Comparison of ENCODE assay signal across 15 cellular contexts in the genomic region with DNA sequence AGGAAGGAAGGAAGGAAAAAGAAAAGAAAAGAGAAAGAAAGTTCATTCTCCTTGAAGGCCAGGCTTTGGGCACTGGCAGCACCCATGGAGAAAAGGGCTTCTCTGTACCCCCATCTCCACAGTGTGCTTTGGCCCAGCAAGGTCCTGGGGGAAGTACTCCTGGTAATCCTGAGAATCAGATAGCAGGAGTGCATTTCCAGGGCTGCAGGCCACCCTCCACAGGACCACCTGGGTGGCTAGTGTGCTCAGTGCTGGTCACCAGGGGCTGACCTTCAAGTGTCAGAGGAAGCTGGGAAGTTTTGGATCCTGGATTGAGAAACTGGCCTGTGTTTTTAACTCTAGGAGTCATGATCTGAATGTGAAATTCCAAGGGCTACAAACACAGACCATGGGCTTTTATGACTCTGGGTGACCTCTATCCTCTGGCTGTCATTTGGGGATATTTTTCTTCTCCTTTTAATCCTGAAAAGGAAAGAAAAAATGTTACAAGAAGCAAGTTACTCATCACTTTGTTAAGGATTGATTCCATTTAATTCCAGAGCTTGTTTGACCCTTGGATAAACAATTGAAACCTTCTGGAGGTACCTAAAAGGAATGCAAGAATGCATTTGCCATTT. TPM values are rescaled to one million over a fixed set of nuclear protein-coding genes. Genes with fewer than 3 reads are reported as not detected.
A peak's percentile ranks its signal among the peaks of the same experiment; 100 is the strongest.
DNase-seq lines count a peak whose midpoint lies in the region; ATAC-seq and TF ChIP-seq lines count a peak whose summit lies in the region.
"Had no signal": no experiment of that assay in that cellular context is flagged by ENCODE, and none has a peak within 500 bp of the region (broad histone marks: within the 10 kb centered on the region; RNA-seq: fewer than 3 reads in every experiment).

No MANE protein-coding gene starts in this region.

- no peak for TF ChIP-seq POLR2A in suprapubic skin (IDR thresholded peaks at IDR 0.05)

- TF ChIP-seq EP300 in suprapubic skin (IDR thresholded peaks at IDR 0.05), result no peak

- TF ChIP-seq CTCF in HEK293 (tag by site-specific recombination; IDR thresholded peaks at IDR 0.05) (no peak), suprapubic skin (IDR thresholded peaks at IDR 0.05) (no peak)

- POLR2A ChIA-PET in HEK293 (lab: Yijun Ruan, JAX), result no interaction called here

- ATAC-seq in HG03439 (IDR thresholded peaks at IDR 0.05; ENCODE audit: unreplicated experiment) (no peak), GM18858 (IDR thresholded peaks at IDR 0.05; ENCODE audit: unreplicated experiment) (no peak)
- ATAC-seq: esophagus mucosa, GM23338, natural killer cell, T-cell had no signal

- DNase-seq in amniotic epithelial cell (ENCODE audit: low read depth) (peak; percentile 33), mesenteric fat pad (ENCODE audit: low spot score) (peak; percentile 65), suprapubic skin (ENCODE audit: low spot score in 2 of 2) (peak in 1 of 2 donors; percentile 26), NCI-H2171 treated with DMSO at 0.1 percent for 48 hours (lab: John Stamatoyannopoulos, UW) (no peak)
- DNase-seq: COR-L47, natural killer cell, NCI-H1930, T-cell had no signal

- no peaks in the 10 kb centered on the region for H3K9me3 ChIP-seq in HEK293 (ENCODE audit: control insufficient read depth, insufficient read depth, low read depth, low read length)
- H3K9me3 ChIP-seq in suprapubic skin, result no peaks in the 10 kb centered on the region
- H3K9me3 ChIP-seq: upper lobe of left lung had no signal

- H3K4me1 ChIP-seq in HEK293 (ENCODE audit: control insufficient read depth, insufficient read depth, low read length) (no peaks in the 10 kb centered on the region), suprapubic skin (peaks cover 36% of the 10 kb centered on the region)

- H3K36me3 ChIP-seq in HEK293 (ENCODE audit: control insufficient read depth in 2 of 2, insufficient read depth in 1 of 2, low read length in 2 of 2) (no peaks in the 10 kb centered on the region), suprapubic skin (no peaks in the 10 kb centered on the region)
- H3K36me3 ChIP-seq: upper lobe of left lung had no signal

- H3K4me3 ChIP-seq in HEK293 (ENCODE audit: low read depth, low read length) (no peak overlapping the region), suprapubic skin (no peak overlapping the region)
- H3K4me3 ChIP-seq: GM23338, upper lobe of left lung had no signal

- no peaks in the 10 kb centered on the region for H3K27me3 ChIP-seq in suprapubic skin
- H3K27me3 ChIP-seq: upper lobe of left lung had no signal

- no peak overlapping the region for H3K27ac ChIP-seq in HEK293 (ENCODE audit: extremely low read depth, low read depth, low read length)
- H3K27ac ChIP-seq in suprapubic skin, result peak overlapping the region; percentile 44
- H3K27ac ChIP-seq: HL-60 had no signal

- CTCF ChIA-PET in HEK293 (lab: Yijun Ruan, JAX), result interaction anchor here (0.6 to 1.4 kb wide), 4 partner anchors 8 to 178 kb away, joined by 3 to 10 read pairs (median 3); no protein-coding TSS in a partner anchor

TF ChIP-seq in HEK293, 187 proteins besides CTCF, POLR2A, EP300 and RAD21:
- peak; percentile 58; the same call in 1 of the 2 replicates for TF ChIP-seq ZNF366 (tag by site-specific recombination; conservative IDR thresholded peaks at IDR 0.05)
- no peak for TF ChIP-seq ZNF549 (tag by site-specific recombination; IDR thresholded peaks at IDR 0.05)

RNA-seq across cellular contexts. Expression of a gene that starts 9.3 kb away (rescaled TPM):
- total RNA-seq in mesenteric fat pad (677 TPM), suprapubic skin (100 to 1,000 TPM; 404 to 719 (median 568) TPM)
